ENCODE assay signal across 1 cellular context in the genomic region with DNA sequence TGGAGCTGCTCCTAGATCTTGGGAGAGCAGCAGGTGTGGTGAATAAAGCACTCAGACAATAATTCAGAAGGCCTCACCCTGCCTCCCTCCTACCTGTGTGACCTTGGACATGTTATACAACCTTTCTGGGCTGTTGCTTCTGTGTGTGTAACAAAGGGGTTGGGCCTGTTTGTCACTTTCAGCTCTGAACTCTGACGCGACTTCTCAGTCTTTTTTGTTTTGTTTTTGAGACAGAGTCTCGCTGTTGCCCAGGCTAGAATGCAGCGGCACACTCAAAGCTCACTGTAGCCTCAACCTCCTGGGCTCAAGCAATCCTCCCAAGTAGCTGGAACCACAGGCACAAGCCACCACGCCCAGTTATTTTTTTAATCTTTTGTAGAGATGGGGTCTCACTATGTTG.
TF ChIP-seq lines count a peak whose summit lies in the region.

No MANE protein-coding gene starts in this region.

TF ChIP-seq in HepG2, 621 proteins besides CTCF, POLR2A, EP300 and RAD21 (continued from another document):
- peak; percentile 87 for TF ChIP-seq ZNF12 (CRISPR knock-in tag; IDR thresholded peaks at IDR 0.05)
- no peak for TF ChIP-seq CEBPG (CRISPR knock-in tag; IDR thresholded peaks at IDR 0.05)
- TF ChIP-seq RORA (CRISPR knock-in tag; IDR thresholded peaks at IDR 0.05): no peak
- no peak for TF ChIP-seq SOX13 (IDR thresholded peaks at IDR 0.05)
- peak in 1 of 2 experiments; percentile 11; a peak in 1 of 4 replicates for TF ChIP-seq SOX13 (CRISPR knock-in tag; conservative IDR thresholded peaks at IDR 0.05 in 1 of 2, IDR thresholded peaks at IDR 0.05 in 1 of 2)
